ENCODE assay signal across 25 cellular contexts in genomic region chr10:66654861-66655260, GRCh38.
"Had no signal": no experiment of that assay in that cellular context is flagged by ENCODE, and none has a peak within 500 bp of the region (broad histone marks: within the 10 kb centered on the region; RNA-seq: fewer than 3 reads in every experiment).

No MANE protein-coding gene starts in this region.

- H3K27ac Mint-ChIP-seq: dendritic cell treated with granulocyte-macrophage colony-stimulating factor and Interleukin-4, amounts not matched to agents 40 ng/mL and 50 ng/mL, for 4 days; endodermal cell; natural killer cell; stimulated activated effector memory CD8-positive, alpha-beta T cell treated with anti-CD3 and anti-CD28 coated beads, Interleukin-12 subunit alpha, Interleukin-12 subunit beta, amount 100 ng/mL, for 72 hours had no signal

- H3K9me3 ChIP-seq: ovary, thyroid gland, vagina had no signal

- H3K36me3 ChIP-seq: heart right ventricle, lower lobe of right lung, ovary, sigmoid colon, stomach, thyroid gland, vagina had no signal

- H3K4me3 ChIP-seq: heart right ventricle, lower lobe of right lung, ovary, psoas muscle, sigmoid colon, stomach, thyroid gland, vagina had no signal

- H3K36me3 Mint-ChIP-seq: natural killer cell; stimulated activated effector memory CD8-positive, alpha-beta T cell treated with anti-CD3 and anti-CD28 coated beads, Interleukin-12 subunit alpha, Interleukin-12 subunit beta, amount 100 ng/mL, for 72 hours had no signal

- H3K4me3 Mint-ChIP-seq: dendritic cell treated with granulocyte-macrophage colony-stimulating factor and Interleukin-4, amounts not matched to agents 40 ng/mL and 50 ng/mL, for 4 days; endodermal cell; natural killer cell; stimulated activated effector memory CD8-positive, alpha-beta T cell treated with anti-CD3 and anti-CD28 coated beads, Interleukin-12 subunit alpha, Interleukin-12 subunit beta, amount 100 ng/mL, for 72 hours had no signal

- H3K4me1 ChIP-seq: heart right ventricle, lower lobe of right lung, psoas muscle, sigmoid colon, stomach, thyroid gland, vagina had no signal

- H3K27me3 ChIP-seq: heart right ventricle, ovary, sigmoid colon, stomach, thyroid gland, vagina had no signal

- H3K27me3 Mint-ChIP-seq: dendritic cell treated with granulocyte-macrophage colony-stimulating factor and Interleukin-4, amounts not matched to agents 40 ng/mL and 50 ng/mL, for 4 days had no signal

- H3K4me1 Mint-ChIP-seq: endodermal cell; natural killer cell; stimulated activated effector memory CD8-positive, alpha-beta T cell treated with anti-CD3 and anti-CD28 coated beads, Interleukin-12 subunit alpha, Interleukin-12 subunit beta, amount 100 ng/mL, for 72 hours had no signal

- ATAC-seq: esophagus mucosa; heart right ventricle; left ventricle myocardium superior; lower lobe of right lung; natural killer cell; psoas muscle; right cardiac atrium; stimulated activated effector memory CD8-positive, alpha-beta T cell treated with anti-CD3 and anti-CD28 coated beads, Interleukin-12 subunit alpha, Interleukin-12 subunit beta, amount 100 ng/mL, for 72 hours had no signal

- DNase-seq: effector CD8-positive, alpha-beta T cell; endodermal cell; foreskin melanocyte; glutamatergic neuron; heart right ventricle; hippocampal formation; islet precursor cell; left ventricle myocardium superior; lower lobe of right lung; natural killer cell; occipital lobe; ovary; posterior cingulate gyrus; psoas muscle; right cardiac atrium; sigmoid colon; stimulated activated CD4-positive, alpha-beta T cell treated with anti-CD3 and anti-CD28 coated beads, Interleukin-2, amount 100 ng/mL, for 24 hours; stimulated activated CD4-positive, alpha-beta T cell treated with anti-CD3 and anti-CD28 coated beads, Interleukin-4, amount 100 ng/mL, for 24 hours; stimulated activated naive CD4-positive, alpha-beta T cell treated with Interleukin-2 at 50 U/mL for 16 hours; stomach; thyroid gland had no signal
